In the genomic region with DNA sequence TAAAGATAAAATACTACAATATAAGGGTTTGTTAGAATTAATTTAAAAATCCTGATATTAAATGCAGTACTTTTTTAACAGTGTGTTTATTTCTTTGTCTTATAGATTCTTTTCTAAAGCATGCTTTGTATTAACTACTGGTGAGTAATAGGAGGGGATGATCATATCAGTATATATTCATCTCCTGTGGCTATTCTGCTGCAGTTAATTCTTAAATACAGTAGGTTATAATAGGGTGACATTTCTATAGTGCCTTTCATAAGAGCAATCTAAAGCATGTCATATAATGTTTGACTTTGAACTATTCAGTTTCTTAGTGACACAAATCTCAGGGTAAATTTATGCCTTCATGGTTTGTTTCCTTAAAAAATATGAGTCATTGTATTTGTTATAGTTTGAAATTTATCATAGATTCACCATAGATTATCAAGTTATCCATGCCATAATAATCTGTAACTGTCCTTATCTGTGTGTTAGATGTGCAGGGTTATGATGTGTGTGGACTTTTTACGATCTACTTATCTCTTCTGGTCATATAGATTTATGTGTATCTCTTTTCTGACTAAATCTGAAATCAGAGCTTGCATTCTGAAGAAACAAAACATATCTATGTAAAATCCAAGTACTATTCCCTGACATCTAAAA, we compare ENCODE assay signal across 26 cellular contexts.
DNase-seq lines count a peak whose midpoint lies in the region; ATAC-seq and TF ChIP-seq lines count a peak whose summit lies in the region.
"Had no signal": no experiment of that assay in that cellular context is flagged by ENCODE, and none has a peak within 500 bp of the region (broad histone marks: within the 10 kb centered on the region; RNA-seq: fewer than 3 reads in every experiment).

No MANE protein-coding gene starts in this region.

- H3K4me1 ChIP-seq in RWPE2 (ENCODE audit: insufficient read depth, poor library complexity, severe bottlenecking) = peaks cover 4% of the 10 kb centered on the region
- H3K4me1 ChIP-seq: BLaER1, Caco-2, colonic mucosa, Peyer's patch, stomach, transverse colon had no signal

- no peaks in the 10 kb centered on the region for H3K4me1 Mint-ChIP-seq in stimulated activated memory B cell treated with anti-CD40 and anti-IgM and Interleukin-4, amounts not matched to agents 10 μg/mL and 1 μg/mL and 100 μg/mL, for 72 hours
- H3K4me1 Mint-ChIP-seq: activated naive CD8-positive, alpha-beta T cell treated with anti-CD3 and anti-CD28 coated beads for 36 hours; naive B cell had no signal

- H3K36me3 ChIP-seq in RWPE2 (ENCODE audit: low read depth) = no peaks in the 10 kb centered on the region
- H3K36me3 ChIP-seq: BLaER1, colonic mucosa, ovary, Peyer's patch, stomach, transverse colon had no signal

- no peaks in the 10 kb centered on the region for H3K9me3 Mint-ChIP-seq in stimulated activated memory B cell treated with anti-CD40 and anti-IgM and Interleukin-4, amounts not matched to agents 10 μg/mL and 1 μg/mL and 100 μg/mL, for 72 hours
- H3K9me3 Mint-ChIP-seq: WTC11 had no signal

- ATAC-seq in RWPE2 (ENCODE audit: low read depth) (peak; percentile 65), HG02798 (IDR thresholded peaks at IDR 0.05; ENCODE audit: poor library complexity, unreplicated experiment) (no peak), omental fat pad (ENCODE audit: low FRiP score) (no peak)
- no peak for ATAC-seq in stimulated activated memory B cell treated with anti-CD40 and anti-IgM and Interleukin-4, amounts not matched to agents 10 μg/mL and 1 μg/mL and 100 μg/mL, for 72 hours
- ATAC-seq: effector memory CD8-positive, alpha-beta T cell; esophagus mucosa had no signal

- H3K27ac ChIP-seq in 22Rv1 (peak overlapping the region; percentile 4), RWPE2 (ENCODE audit: poor library complexity, severe bottlenecking) (no peak overlapping the region)
- H3K27ac ChIP-seq: BLaER1, colonic mucosa, ovary, Peyer's patch, stomach, transverse colon had no signal

- no peaks in the 10 kb centered on the region for H3K36me3 Mint-ChIP-seq in stimulated activated memory B cell treated with anti-CD40 and anti-IgM and Interleukin-4, amounts not matched to agents 10 μg/mL and 1 μg/mL and 100 μg/mL, for 72 hours
- H3K36me3 Mint-ChIP-seq: activated naive CD8-positive, alpha-beta T cell treated with anti-CD3 and anti-CD28 coated beads for 36 hours; naive B cell; WTC11 had no signal

- H3K27ac Mint-ChIP-seq in stimulated activated memory B cell treated with anti-CD40 and anti-IgM and Interleukin-4, amounts not matched to agents 10 μg/mL and 1 μg/mL and 100 μg/mL, for 72 hours = no peak overlapping the region
- H3K27ac Mint-ChIP-seq: activated naive CD8-positive, alpha-beta T cell treated with anti-CD3 and anti-CD28 coated beads for 36 hours; effector memory CD8-positive, alpha-beta T cell; naive B cell; WTC11 had no signal

- H3K4me3 ChIP-seq in RWPE2 (ENCODE audit: severe bottlenecking) (no peak overlapping the region), fibroblast of mammary gland (ENCODE audit: control insufficient read depth, low read depth, low read length) (no peak overlapping the region)
- H3K4me3 ChIP-seq: BLaER1, colonic mucosa, ovary, Peyer's patch, stomach, transverse colon had no signal

- no peaks in the 10 kb centered on the region for H3K27me3 ChIP-seq in RWPE2 (ENCODE audit: insufficient read depth, poor library complexity, severe bottlenecking)
- H3K27me3 ChIP-seq: BLaER1, colonic mucosa, ovary, Peyer's patch, stomach, transverse colon had no signal

- no peak overlapping the region for H3K4me3 Mint-ChIP-seq in stimulated activated memory B cell treated with anti-CD40 and anti-IgM and Interleukin-4, amounts not matched to agents 10 μg/mL and 1 μg/mL and 100 μg/mL, for 72 hours
- H3K4me3 Mint-ChIP-seq: activated naive CD8-positive, alpha-beta T cell treated with anti-CD3 and anti-CD28 coated beads for 36 hours; effector memory CD8-positive, alpha-beta T cell; naive B cell; WTC11 had no signal

- DNase-seq in HCEC 1CT (peak; percentile 35), RWPE2 (ENCODE audit: low spot score) (no peak), fibroblast of mammary gland (ENCODE audit: low read depth) (peak; percentile 30), SKM-1 treated with dmso at 0.1 percent for 144 hours (lab: John Stamatoyannopoulos, UW; ENCODE audit: unreplicated experiment) (no peak), omental fat pad (ENCODE audit: low spot score) (no peak)
- DNase-seq: ACHN; activated CD4-positive, alpha-beta T cell treated with anti-CD3 and anti-CD28 coated beads, Interleukin-2, amount 50 U/mL, for 4 hours; activated CD8-positive, alpha-beta memory T cell treated with anti-CD3 and anti-CD28 coated beads, Interleukin-2, amount 50 U/mL, for 4 hours; activated naive CD8-positive, alpha-beta T cell treated with anti-CD3 and anti-CD28 coated beads for 36 hours; Caco-2; colonic mucosa; effector memory CD8-positive, alpha-beta T cell; MV-4-11; naive B cell; NCI-H2029; ovary; Peyer's patch; stimulated activated CD4-positive, alpha-beta T cell treated with anti-CD3 and anti-CD28 coated beads, Interleukin-4, amount 100 ng/mL, for 4 hours; stomach; transverse colon had no signal

- no peaks in the 10 kb centered on the region for H3K27me3 Mint-ChIP-seq in stimulated activated memory B cell treated with anti-CD40 and anti-IgM and Interleukin-4, amounts not matched to agents 10 μg/mL and 1 μg/mL and 100 μg/mL, for 72 hours
- H3K27me3 Mint-ChIP-seq: activated naive CD8-positive, alpha-beta T cell treated with anti-CD3 and anti-CD28 coated beads for 36 hours; effector memory CD8-positive, alpha-beta T cell; naive B cell had no signal

- no peaks in the 10 kb centered on the region for H3K9me3 ChIP-seq in RWPE2 (ENCODE audit: severe bottlenecking)
- H3K9me3 ChIP-seq: BLaER1, Caco-2, colonic mucosa, ovary, Peyer's patch, stomach, transverse colon had no signal

- TF ChIP-seq CTCF in 22Rv1 (IDR thresholded peaks at IDR 0.05) (no peak), RWPE2 (IDR thresholded peaks at IDR 0.05; ENCODE audit: poor library complexity, severe bottlenecking) (no peak), fibroblast of mammary gland (conservative IDR thresholded peaks at IDR 0.05; ENCODE audit: control insufficient read depth, insufficient read depth, low read depth, low read length) (no peak), omental fat pad (IDR thresholded peaks at IDR 0.05) (no peak)

Comparison
In these comparisons a context has a peak if more than half of its experiments do, and no peak if none do; other contexts are left out.
1. DNase-seq: peak in HCEC 1CT (single experiment) and fibroblast of mammary gland (single experiment); none in RWPE2 (single experiment), SKM-1 treated with dmso at 0.1 percent for 144 hours (single experiment) and omental fat pad (single experiment).